In the genomic region with DNA sequence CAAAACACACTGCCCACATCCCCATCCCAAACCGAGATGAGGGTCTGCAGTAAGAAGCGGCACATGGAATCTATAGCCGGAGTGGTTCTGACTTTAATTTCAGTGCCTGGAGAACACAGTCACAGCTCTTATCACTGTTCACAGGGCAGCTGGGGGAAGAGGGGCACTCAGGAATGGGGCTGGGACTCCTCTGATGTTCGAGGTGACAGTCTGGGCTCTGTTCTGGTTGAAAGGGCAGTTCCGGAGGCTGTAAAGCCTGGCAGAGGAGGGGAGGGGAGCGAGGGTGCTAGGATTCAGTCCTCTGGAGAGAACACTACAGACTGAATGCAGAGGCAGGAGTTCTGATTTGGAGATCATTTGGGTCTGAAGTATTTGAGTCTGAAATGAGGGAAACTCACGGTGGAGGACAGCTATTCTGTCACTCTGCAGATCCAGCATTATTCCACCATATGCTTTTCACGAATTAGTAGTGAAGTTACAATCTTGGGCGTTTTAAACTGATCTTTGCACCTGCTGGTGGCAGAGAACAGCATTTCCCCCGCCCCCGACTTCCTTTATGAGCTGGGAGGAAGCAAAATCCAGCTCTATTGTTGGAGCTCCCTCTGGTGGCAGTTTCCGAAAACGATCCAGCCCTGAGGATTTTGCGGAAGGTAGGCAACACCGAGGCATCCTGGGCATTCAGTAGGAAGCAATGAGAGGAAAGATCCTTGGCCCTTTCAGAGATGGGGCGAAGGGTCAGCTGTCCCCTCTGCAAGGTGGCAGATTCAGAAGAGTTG, we compare ENCODE assay signal across 7 cellular contexts.
DNase-seq lines count a peak whose midpoint lies in the region; ATAC-seq and TF ChIP-seq lines count a peak whose summit lies in the region.

No MANE protein-coding gene starts in this region.

- peak overlapping the region; percentile 27 for H3K4me3 ChIP-seq in astrocyte of the spinal cord (ENCODE audit: low read depth, low read length)
- peak overlapping the region; percentile 82 for H3K4me3 ChIP-seq in iPS-15b (ENCODE audit: low read depth, low read length)
- H3K4me3 ChIP-seq in skeletal muscle cell (ENCODE audit: low read depth, low read length), result peak overlapping the region; percentile 26

- no peaks in the 10 kb centered on the region for H3K9me3 ChIP-seq in iPS-15b (ENCODE audit: control insufficient read depth, insufficient read depth, low read length)

- peak; percentile 75 for TF ChIP-seq CTCF in GM13976 (IDR thresholded peaks at IDR 0.05; ENCODE audit: borderline replicate concordance, control extremely low read depth, extremely low read depth, insufficient read depth, missing control alignments)
- peak; percentile 91 for TF ChIP-seq CTCF in astrocyte of the spinal cord (IDR thresholded peaks at IDR 0.05; ENCODE audit: low read depth, low read length)

- no peak overlapping the region for H3K9ac ChIP-seq in iPS-15b (ENCODE audit: low read depth, low read length)

- ATAC-seq in HG02763 (IDR thresholded peaks at IDR 0.05; ENCODE audit: unreplicated experiment), result peak; percentile 84

- no peaks in the 10 kb centered on the region for H3K4me1 ChIP-seq in iPS-15b (ENCODE audit: control insufficient read depth, insufficient read depth, low read length)

- peaks cover 66% of the 10 kb centered on the region for H3K27me3 ChIP-seq in iPS-15b (ENCODE audit: control insufficient read depth, insufficient read depth, low read length)

- DNase-seq in GM13976 (ENCODE audit: low spot score) (peak; percentile 83), NCI-H128 (lab: John Stamatoyannopoulos, UW; ENCODE audit: unreplicated experiment) (peak; percentile 69), T-helper 22 cell (ENCODE audit: low read depth) (peak; percentile 44), astrocyte of the spinal cord (ENCODE audit: low read depth, low spot score) (peak; percentile 74), skeletal muscle cell (ENCODE audit: low read depth) (peak; percentile 10)

- in situ Hi-C loops in GM13976 (cut with MboI; ENCODE audit: low sequenced_read_pairs, unreplicated experiment), result loop anchor here (5.0 to 10.0 kb wide), 2 partner anchors 382 to 490 kb away; no protein-coding TSS in a partner anchor
- in situ Hi-C loops in astrocyte of the spinal cord (cut with HindIII; ENCODE audit: low sequenced_read_pairs), result no loop called here

- no peaks in the 10 kb centered on the region for H3K36me3 ChIP-seq in iPS-15b (ENCODE audit: control insufficient read depth, insufficient read depth, low read length)

Comparison
In these comparisons a context has a peak if more than half of its experiments do, and no peak if none do; other contexts are left out.
1. Peak in every context shown above with its lines: DNase-seq, ATAC-seq and H3K4me3 ChIP-seq.
2. DNase-seq: peak in every context shown above with its lines; median percentile 83 in GM13976; 74 in astrocyte of the spinal cord; 69 in NCI-H128; 44 in T-helper 22 cell; 10 in skeletal muscle cell.
3. H3K4me3 ChIP-seq: peak in every context shown above with its lines; median percentile 82 in iPS-15b; 27 in astrocyte of the spinal cord; 26 in skeletal muscle cell.